Comparison of ENCODE assay signal across 1 cellular context in genomic region chr12:82357340-82357739, GRCh38.
A peak's percentile ranks its signal among the peaks of the same experiment; 100 is the strongest.
TF ChIP-seq lines count a peak whose summit lies in the region.

No MANE protein-coding gene starts in this region.

TF ChIP-seq in HepG2, 621 proteins besides CTCF, POLR2A, EP300 and RAD21:
- TF ChIP-seq GMEB1 (CRISPR knock-in tag; IDR thresholded peaks at IDR 0.05; ENCODE audit: borderline replicate concordance) (no peak), CEBPG (CRISPR knock-in tag; IDR thresholded peaks at IDR 0.05) (peak; percentile 27; the same call in 1 of the 2 replicates), ZXDC (CRISPR knock-in tag; IDR thresholded peaks at IDR 0.05) (no peak), MTA1 (CRISPR knock-in tag; IDR thresholded peaks at IDR 0.05; ENCODE audit: borderline replicate concordance) (no peak), SALL2 (CRISPR knock-in tag; IDR thresholded peaks at IDR 0.05) (no peak), NFATC3 (CRISPR knock-in tag; IDR thresholded peaks at IDR 0.05) (no peak), ZNF121 (CRISPR knock-in tag; IDR thresholded peaks at IDR 0.05) (no peak), TSC22D2 (CRISPR knock-in tag; IDR thresholded peaks at IDR 0.05; ENCODE audit: borderline replicate concordance) (no peak), CEBPB (IDR thresholded peaks at IDR 0.05; ENCODE audit: borderline replicate concordance, low read depth, low read length) (peak; percentile 51; the same call in 1 of the 2 replicates), HNRNPL (IDR thresholded peaks at IDR 0.05; ENCODE audit: low read depth, low read length) (no peak), ZNF30 (CRISPR knock-in tag; IDR thresholded peaks at IDR 0.05) (no peak)
